ENCODE assay signal across 25 cellular contexts in the genomic region with DNA sequence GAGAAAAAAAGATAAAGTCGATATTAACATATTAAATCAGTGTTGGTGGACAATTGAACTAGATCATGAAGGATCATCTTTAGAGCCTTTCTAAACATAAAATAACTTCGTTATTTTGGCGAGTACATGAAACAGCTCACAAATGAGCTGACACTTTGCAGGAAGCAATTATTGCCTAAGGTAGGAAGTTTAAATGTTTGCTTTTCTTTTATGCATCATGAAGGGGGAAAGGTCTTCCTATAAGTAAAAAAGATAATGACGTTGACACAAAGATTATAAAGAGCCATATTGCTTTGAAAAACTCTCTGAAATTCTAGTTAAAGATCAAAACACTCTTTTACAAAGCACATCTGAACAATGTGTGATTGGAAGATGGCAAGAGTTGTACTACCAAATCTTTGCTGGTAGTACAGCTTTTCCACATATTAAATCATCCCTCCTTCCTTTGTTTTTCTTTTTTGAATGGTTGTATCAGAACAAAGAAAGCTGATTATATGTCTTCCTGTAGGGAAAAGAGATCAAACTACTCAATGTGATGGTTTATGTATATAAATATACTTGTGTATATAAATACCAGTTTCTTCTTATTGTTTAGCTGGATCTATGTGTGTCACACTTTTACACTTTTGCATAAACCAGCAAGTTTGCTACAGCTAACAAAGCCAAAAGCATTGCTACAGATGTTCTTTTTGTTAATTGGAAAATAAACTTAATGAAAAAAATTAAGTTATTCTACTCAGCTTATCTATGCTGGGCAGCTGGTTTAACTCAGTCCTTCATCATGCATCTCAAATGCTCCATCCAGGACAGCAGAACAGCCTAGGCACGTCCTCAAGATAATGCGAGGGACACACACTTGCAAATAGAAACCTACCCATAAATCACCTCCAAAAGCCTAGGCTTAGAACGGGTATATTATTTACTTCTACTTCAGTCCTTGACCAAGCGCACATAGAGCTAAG.
"Had no signal": no experiment of that assay in that cellular context is flagged by ENCODE, and none has a peak within 500 bp of the region (broad histone marks: within the 10 kb centered on the region; RNA-seq: fewer than 3 reads in every experiment).

No MANE protein-coding gene starts in this region.

- H2AFZ ChIP-seq: neural progenitor cell, parathyroid adenoma had no signal

- H3K79me2 ChIP-seq: parathyroid adenoma had no signal

- H3K9me3 ChIP-seq: colonic mucosa, lower lobe of right lung, psoas muscle, stomach, suprapubic skin, tibial artery, upper lobe of right lung had no signal

- H3K36me3 ChIP-seq: colonic mucosa, lower lobe of right lung, neural progenitor cell, stomach, suprapubic skin, tibial artery, upper lobe of right lung had no signal

- H3K4me3 ChIP-seq: colonic mucosa, lower lobe of right lung, neural progenitor cell, psoas muscle, stomach, suprapubic skin, tibial artery, upper lobe of right lung had no signal

- H3K4me2 ChIP-seq: neural progenitor cell had no signal

- H3K9ac ChIP-seq: neural progenitor cell, parathyroid adenoma had no signal

- H3K27me3 ChIP-seq: colonic mucosa, neural progenitor cell, stomach, suprapubic skin, tibial artery, upper lobe of right lung had no signal

- H3K4me1 ChIP-seq: colonic mucosa, lower lobe of right lung, neural progenitor cell, parathyroid adenoma, psoas muscle, stomach, suprapubic skin, tibial artery, upper lobe of right lung had no signal

- H3K27ac ChIP-seq: colonic mucosa, lower lobe of right lung, neural progenitor cell, parathyroid adenoma, psoas muscle, stomach, suprapubic skin, tibial artery, upper lobe of right lung had no signal

- DNase-seq: activated CD4-positive, alpha-beta T cell treated with anti-CD3 and anti-CD28 coated beads for 36 hours; activated CD8-positive, alpha-beta T cell treated with anti-CD3 and anti-CD28 coated beads, Interleukin-2, amount 10 ng/mL, durations not matched to agents 7 days and 5 days; activated naive CD4-positive, alpha-beta T cell treated with Interleukin-2 at 50 U/mL for 16 hours; activated T-cell treated with anti-CD3 and anti-CD28 coated beads for 4 hours; activated T-cell treated with anti-CD3 and anti-CD28 coated beads, Interleukin-2, amount 50 U/mL, for 72 hours; anterior cingulate cortex; cerebellar nuclear complex; colonic mucosa; effector CD8-positive, alpha-beta T cell; lower lobe of right lung; mesenchymal stem cell; natural killer cell; occipital lobe; psoas muscle; stimulated activated CD4-positive, alpha-beta T cell treated with anti-CD3 and anti-CD28 coated beads, Interleukin-15, amount 100 ng/mL, for 24 hours; stimulated activated CD4-positive, alpha-beta T cell treated with anti-CD3 and anti-CD28 coated beads, Interleukin-2, amount 100 ng/mL, for 24 hours; stimulated activated naive B cell treated with anti-CD40 and anti-IgM and Interleukin-4, amounts not matched to agents 10 μg/mL and 1 μg/mL and 100 μg/mL, for 72 hours; stomach; T-helper 17 cell; T1000; tibial artery; upper lobe of right lung had no signal
